8 cellular contexts compared by ENCODE assay signal in the genomic region with DNA sequence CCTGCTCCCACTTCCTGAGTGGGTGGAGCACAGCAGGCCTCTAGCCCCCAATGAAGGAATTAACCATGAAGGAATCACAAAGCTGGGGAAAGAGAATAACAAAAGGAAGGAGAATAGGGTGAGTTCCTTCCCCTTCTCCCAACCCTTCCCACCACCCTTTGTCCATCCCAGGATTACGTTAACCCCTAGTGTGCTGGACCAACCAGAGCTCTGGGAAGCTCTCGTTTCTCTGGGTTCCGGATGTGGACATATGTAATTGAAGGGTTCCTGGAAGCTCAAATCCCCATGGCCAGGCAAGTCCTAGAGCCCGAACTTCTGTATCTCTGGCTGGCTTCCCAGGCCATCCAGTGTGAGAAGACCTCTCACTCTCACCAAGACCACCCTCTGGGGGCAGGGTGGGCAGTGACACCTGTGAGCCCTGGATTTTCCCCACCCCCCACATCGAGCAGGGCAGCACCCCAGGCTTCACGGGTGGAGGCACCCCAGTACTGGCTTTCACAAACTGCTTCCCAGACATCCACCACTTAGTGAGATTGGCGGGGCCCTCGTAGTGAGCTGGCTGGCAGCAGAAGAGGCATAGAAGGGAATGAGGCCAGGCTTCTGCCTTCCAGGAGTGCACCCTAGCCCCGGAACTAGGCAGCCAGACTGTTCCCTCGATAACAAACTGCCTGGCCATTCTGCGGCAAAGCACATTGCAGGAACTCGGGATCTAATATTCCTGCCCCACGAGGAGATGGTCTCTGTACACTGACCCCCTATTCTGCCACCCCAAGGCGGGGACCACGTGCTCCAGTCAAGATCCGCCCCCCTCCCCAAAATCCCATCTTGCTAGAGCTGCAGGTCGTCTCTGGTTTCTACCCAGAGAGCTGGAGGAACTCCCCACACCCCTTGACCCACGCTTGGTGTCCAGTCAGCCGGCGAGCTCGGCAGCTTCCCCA. TPM values are rescaled to one million over a fixed set of nuclear protein-coding genes. Genes with fewer than 3 reads are reported as not detected.
A peak's percentile ranks its signal among the peaks of the same experiment; 100 is the strongest.
DNase-seq lines count a peak whose midpoint lies in the region; ATAC-seq, FAIRE-seq and TF ChIP-seq lines count a peak whose summit lies in the region.

No MANE protein-coding gene starts in this region.

- peaks cover 17% of the 10 kb centered on the region for H3K4me1 ChIP-seq in foreskin keratinocyte

- no peaks in the 10 kb centered on the region; the same call in 1 of the 2 replicates for H3F3A ChIP-seq in SU-DHL-6 (ENCODE audit: insufficient read depth)

- ATAC-seq in foreskin keratinocyte (no peak), HG02981 (IDR thresholded peaks at IDR 0.05; ENCODE audit: unreplicated experiment) (no peak), GM21360 (IDR thresholded peaks at IDR 0.05; ENCODE audit: unreplicated experiment) (no peak), GM21619 (IDR thresholded peaks at IDR 0.05; ENCODE audit: unreplicated experiment) (no peak)

- peak; percentile 13 for FAIRE-seq in GM12891 (lab: Jason Lieb, UNC)

- no peak for DNase-seq in GM12891 (ENCODE audit: insufficient read length, low spot score)
- DNase-seq in foreskin keratinocyte, result no peak
- no peak for DNase-seq in skeletal muscle cell (ENCODE audit: low read depth)
- no peak for DNase-seq in NCI-H1105 treated with DMSO at 0.1 percent for 48 hours (lab: John Stamatoyannopoulos, UW)

- H3K9me3 ChIP-seq in SU-DHL-6 (ENCODE audit: insufficient read depth, low read length), result no peaks in the 10 kb centered on the region

- peaks cover 19% of the 10 kb centered on the region for H4K20me1 ChIP-seq in SU-DHL-6 (ENCODE audit: low read depth, low read length)

- peak overlapping the region; percentile 73 for H3K9ac ChIP-seq in SU-DHL-6 (ENCODE audit: low read length)

- H3K4me3 ChIP-seq in SU-DHL-6 (ENCODE audit: insufficient read depth, low read length, poor library complexity, severe bottlenecking) (peak overlapping the region; percentile 96), skeletal muscle cell (ENCODE audit: low read depth, low read length) (peak overlapping the region; percentile 68)

- H3K27ac ChIP-seq in SU-DHL-6 (ENCODE audit: low read depth, low read length) (no peak overlapping the region), foreskin keratinocyte (peak overlapping the region; percentile 87)

- no peaks in the 10 kb centered on the region for H3K36me3 ChIP-seq in SU-DHL-6 (ENCODE audit: low read length)

- H2AFZ ChIP-seq in SU-DHL-6 (ENCODE audit: low read depth, low read length, severe bottlenecking), result no peak overlapping the region

- TF ChIP-seq CTCF in SU-DHL-6 (IDR thresholded peaks at IDR 0.05; ENCODE audit: insufficient read depth, low read length, poor library complexity, severe bottlenecking) (no peak), foreskin keratinocyte (conservative IDR thresholded peaks at IDR 0.05) (no peak)

- no peaks in the 10 kb centered on the region for H3K9me2 ChIP-seq in SU-DHL-6 (replicated peaks; ENCODE audit: insufficient read depth, low read length)

- peak overlapping the region; percentile 61 for H3K4me2 ChIP-seq in SU-DHL-6 (ENCODE audit: low read depth, low read length, poor library complexity, severe bottlenecking)

- H3K79me2 ChIP-seq in SU-DHL-6 (ENCODE audit: insufficient read depth, low read length), result peaks cover 42% of the 10 kb centered on the region

- no peak for TF ChIP-seq POLR2A in GM12891 (IDR thresholded peaks at IDR 0.05; ENCODE audit: low read depth, low read length)

- H3K27me3 ChIP-seq in SU-DHL-6 (ENCODE audit: low read length) (no peaks in the 10 kb centered on the region), foreskin keratinocyte (no peaks in the 10 kb centered on the region)

TF ChIP-seq in GM12891, 5 proteins besides CTCF, POLR2A, EP300 and RAD21:
- TF ChIP-seq TAF1 (IDR thresholded peaks at IDR 0.05; ENCODE audit: low read depth, low read length) (no peak), SPI1 (IDR thresholded peaks at IDR 0.05; ENCODE audit: low read depth, low read length) (no peak), POU2F2 (IDR thresholded peaks at IDR 0.05; ENCODE audit: low read depth, low read length) (no peak), PAX5 (IDR thresholded peaks at IDR 0.05; ENCODE audit: insufficient read depth, low read length, severe bottlenecking) (no peak), POLR2AphosphoS5 (IDR thresholded peaks at IDR 0.05; ENCODE audit: low read depth, low read length) (no peak)

RNA-seq across cellular contexts. Expression of a gene that starts 2.1 kb away (rescaled TPM):
- polyA plus RNA-seq in GM12891 (2012; ENCODE audit: low read depth, missing spikeins), result 5.6 TPM
- total RNA-seq in foreskin keratinocyte, result 45.0 and 49.6 TPM in 2 replicates
- 28.6 and 33.1 TPM in 2 replicates for polyA plus RNA-seq in foreskin keratinocyte
